In genomic region chr11:45692808-45693453, GRCh38 we compare ENCODE assay signal across 1 cellular context.
TF ChIP-seq lines count a peak whose summit lies in the region.

No MANE protein-coding gene starts in this region.

TF ChIP-seq in K562, 482 proteins besides CTCF, POLR2A, EP300 and RAD21:
- peak; percentile 19 for TF ChIP-seq PRDM10 (IDR thresholded peaks at IDR 0.05; ENCODE audit: partially characterized antibody)
- TF ChIP-seq CBX1 (IDR thresholded peaks at IDR 0.05; ENCODE audit: low read depth): no peak
TF ChIP-seq in K562: peak in this region for 1.
